In genomic region chr2:218478544-218478943, GRCh38 we compare ENCODE assay signal across 25 cellular contexts. TPM values are rescaled to one million over a fixed set of nuclear protein-coding genes. Genes with fewer than 3 reads are reported as not detected.
"Had no signal": no experiment of that assay in that cellular context is flagged by ENCODE, and none has a peak within 500 bp of the region (broad histone marks: within the 10 kb centered on the region; RNA-seq: fewer than 3 reads in every experiment).

No MANE protein-coding gene starts in this region.

- H3K27ac ChIP-seq: adrenal gland, ascending aorta, brain microvascular endothelial cell, heart left ventricle, lower lobe of right lung, right lobe of liver, skin epidermis, suprapubic skin, tibial nerve had no signal

- ATAC-seq: activated naive CD4-positive, alpha-beta T cell treated with anti-CD3 and anti-CD28 coated beads, Interleukin-2, amount 50 U/mL, for 72 hours; activated T-helper 17 cell treated with anti-CD3 and anti-CD28 coated beads, Interleukin-2, amount 50 U/mL, for 72 hours; effector memory CD8-positive, alpha-beta T cell; esophagus mucosa; heart left ventricle; left lobe of liver; lower lobe of right lung; naive thymus-derived CD4-positive, alpha-beta T cell; right lobe of liver; stimulated activated naive CD8-positive, alpha-beta T cell treated with anti-CD3 and anti-CD28 coated beads, Interleukin-15, amount 100 ng/mL, for 72 hours; WTC11 had no signal

- DNase-seq: activated CD8-positive, alpha-beta memory T cell treated with anti-CD3 and anti-CD28 coated beads, Interleukin-2, amount 50 U/mL, for 4 hours; activated T-cell treated with anti-CD3 and anti-CD28 coated beads, Interleukin-2, amount 50 U/mL, for 24 hours; adrenal gland; brain microvascular endothelial cell; effector memory CD8-positive, alpha-beta T cell; heart left ventricle; islet precursor cell; lower lobe of right lung; naive thymus-derived CD4-positive, alpha-beta T cell; occipital lobe; right lobe of liver; stimulated activated CD4-positive, alpha-beta T cell treated with anti-CD3 and anti-CD28 coated beads, Interleukin-1b, Interleukin-23, amount 100 ng/mL, for 48 hours; stimulated activated naive CD8-positive, alpha-beta T cell treated with anti-CD3 and anti-CD28 coated beads, Interleukin-15, amount 100 ng/mL, for 72 hours; T-helper 9 cell had no signal

- FAIRE-seq: colon, endothelial cell of umbilical vein had no signal

- H3K4me1 ChIP-seq: ascending aorta, suprapubic skin had no signal

- H3K4me3 ChIP-seq: adrenal gland, ascending aorta, heart left ventricle, lower lobe of right lung, right lobe of liver, skin epidermis, suprapubic skin, tibial nerve had no signal

- H3K9me3 ChIP-seq: adrenal gland, ascending aorta, heart left ventricle, lower lobe of right lung, right lobe of liver, suprapubic skin, tibial nerve had no signal

RNA-seq across cellular contexts. Expression of gene VIL1, which starts 59.6 kb away (rescaled TPM):
- polyA plus RNA-seq: endothelial cell of umbilical vein had no signal
